16 cellular contexts compared by ENCODE assay signal in genomic region chr2:174465327-174465726, GRCh38. TPM values are rescaled to one million over a fixed set of nuclear protein-coding genes. Genes with fewer than 3 reads are reported as not detected.
A peak's percentile ranks its signal among the peaks of the same experiment; 100 is the strongest.
DNase-seq lines count a peak whose midpoint lies in the region; ATAC-seq, FAIRE-seq and TF ChIP-seq lines count a peak whose summit lies in the region.
"Had no signal": no experiment of that assay in that cellular context is flagged by ENCODE, and none has a peak within 500 bp of the region (broad histone marks: within the 10 kb centered on the region; RNA-seq: fewer than 3 reads in every experiment).

No MANE protein-coding gene starts in this region.

- TF ChIP-seq CTCF in cardiac fibroblast (IDR thresholded peaks at IDR 0.05; ENCODE audit: low read depth, low read length) (no peak), ascending aorta (IDR thresholded peaks at IDR 0.05) (no peak)

- H3K36me3 ChIP-seq in ascending aorta, result peaks cover 0 to 5% of the 10 kb centered on the region in 2 donors
- H3K36me3 ChIP-seq: lower lobe of right lung, thoracic aorta had no signal

- H3K4me3 Mint-ChIP-seq in stimulated activated naive B cell treated with anti-CD40 and anti-IgM and Interleukin-4, amounts not matched to agents 10 μg/mL and 1 μg/mL and 100 μg/mL, for 72 hours, result no peak overlapping the region

- H3K27me3 ChIP-seq in ascending aorta, result no peaks in the 10 kb centered on the region
- H3K27me3 ChIP-seq: spleen had no signal

- H3K36me3 Mint-ChIP-seq in stimulated activated naive B cell treated with anti-CD40 and anti-IgM and Interleukin-4, amounts not matched to agents 10 μg/mL and 1 μg/mL and 100 μg/mL, for 72 hours, result no peaks in the 10 kb centered on the region

- no peak for ATAC-seq in stimulated activated naive B cell treated with anti-CD40 and anti-IgM and Interleukin-4, amounts not matched to agents 10 μg/mL and 1 μg/mL and 100 μg/mL, for 72 hours (replicated peaks)
- ATAC-seq: lower lobe of right lung had no signal

- peak; percentile 26 for FAIRE-seq in HTR-8/SVneo (lab: Jason Lieb, UNC)

- H3K4me3 ChIP-seq in cardiac fibroblast (replicated peaks in 1 of 2; ENCODE audit: low read depth in 2 of 2, low read length in 2 of 2) (no peak overlapping the region), ascending aorta (no peak overlapping the region)
- H3K4me3 ChIP-seq: lower lobe of right lung, spleen, thoracic aorta had no signal

- H3K4me1 ChIP-seq in ascending aorta, result no peaks in the 10 kb centered on the region
- H3K4me1 ChIP-seq: lower lobe of right lung had no signal

- H3K27ac ChIP-seq in ascending aorta, result no peak overlapping the region
- H3K27ac ChIP-seq: 22Rv1, lower lobe of right lung, spleen, thoracic aorta had no signal

- H3K9me3 ChIP-seq in ascending aorta, result no peaks in the 10 kb centered on the region
- H3K9me3 ChIP-seq: lower lobe of right lung, spleen, thoracic aorta had no signal

- DNase-seq in DMS 273 (lab: John Stamatoyannopoulos, UW; ENCODE audit: unreplicated experiment), result peak; percentile 24
- no peak for DNase-seq in DMS 273 treated with DMSO at 0.1 percent for 48 hours (lab: John Stamatoyannopoulos, UW)
- DNase-seq in HTR-8/SVneo (ENCODE audit: insufficient read length, low spot score), result no peak
- peak; percentile 7 to 15 for DNase-seq in cardiac fibroblast (ENCODE audit: low read depth in 2 of 2)
- peak; percentile 21 for DNase-seq in medulla oblongata (ENCODE audit: extremely low spot score)
- DNase-seq in stimulated activated naive B cell treated with anti-CD40 and anti-IgM and Interleukin-4, amounts not matched to agents 10 μg/mL and 1 μg/mL and 100 μg/mL, for 72 hours, result no peak
- no peak for DNase-seq in cortex of kidney (lab: John Stamatoyannopoulos, UW)
- no peak for DNase-seq in ascending aorta (ENCODE audit: low spot score in 2 of 2)
- DNase-seq: activated CD4-positive, CD25-positive, alpha-beta regulatory T cell treated with anti-CD3 and anti-CD28 coated beads, Interleukin-2, amount 50 U/mL, for 72 hours; activated T-cell treated with anti-CD3 and anti-CD28 coated beads, Interleukin-2, amount 50 U/mL, for 48 hours; effector memory CD4-positive, alpha-beta T cell; lower lobe of right lung; NCI-H774; spleen had no signal

- H3K27me3 Mint-ChIP-seq in stimulated activated naive B cell treated with anti-CD40 and anti-IgM and Interleukin-4, amounts not matched to agents 10 μg/mL and 1 μg/mL and 100 μg/mL, for 72 hours, result no peaks in the 10 kb centered on the region

- no peak overlapping the region for H3K27ac Mint-ChIP-seq in stimulated activated naive B cell treated with anti-CD40 and anti-IgM and Interleukin-4, amounts not matched to agents 10 μg/mL and 1 μg/mL and 100 μg/mL, for 72 hours

- H3K9me3 Mint-ChIP-seq in stimulated activated naive B cell treated with anti-CD40 and anti-IgM and Interleukin-4, amounts not matched to agents 10 μg/mL and 1 μg/mL and 100 μg/mL, for 72 hours, result no peaks in the 10 kb centered on the region

- H3K4me1 Mint-ChIP-seq in stimulated activated naive B cell treated with anti-CD40 and anti-IgM and Interleukin-4, amounts not matched to agents 10 μg/mL and 1 μg/mL and 100 μg/mL, for 72 hours, result no peaks in the 10 kb centered on the region

- intact Hi-C loops in ascending aorta (cut with DNase I), result loop anchor here (10.0 kb wide), 1 partner anchor 59 kb away; no protein-coding TSS in a partner anchor

RNA-seq across cellular contexts. Expression of gene GPR155, which starts 21.5 kb away (rescaled TPM):
- 1.8 TPM for total RNA-seq in ascending aorta

Comparison
In these comparisons a context has a peak if more than half of its experiments do, and no peak if none do; other contexts are left out.
1. DNase-seq: peak in DMS 273 (single experiment), cardiac fibroblast (2 of 2) and medulla oblongata (single experiment); none in DMS 273 treated with DMSO at 0.1 percent for 48 hours (single experiment), HTR-8/SVneo (single experiment), stimulated activated naive B cell treated with anti-CD40 and anti-IgM and Interleukin-4, amounts not matched to agents 10 μg/mL and 1 μg/mL and 100 μg/mL, for 72 hours (single experiment), cortex of kidney (single experiment) and ascending aorta (0 of 2).